Comparison of ENCODE assay signal across 2 cellular contexts in genomic region chr15:75367913-75368688, GRCh38.
TF ChIP-seq lines count a peak whose summit lies in the region.

MAN2C1 (minus strand) TSS chr15:75368607; CDS start chr15:75368583, 24 bp downstream.

TF ChIP-seq in IMR-90, 13 proteins besides CTCF, POLR2A, EP300 and RAD21:
- no peak for TF ChIP-seq RCOR1 (IDR thresholded peaks at IDR 0.05; ENCODE audit: insufficient replicate concordance, low read length)
- no peak for TF ChIP-seq NFE2L2 (IDR thresholded peaks at IDR 0.05; ENCODE audit: low read depth, low read length)
- peak; percentile 90; the same call in 1 of the 2 replicates for TF ChIP-seq CHD1 (IDR thresholded peaks at IDR 0.05; ENCODE audit: low read depth, low read length)
- TF ChIP-seq, protein P1, sequence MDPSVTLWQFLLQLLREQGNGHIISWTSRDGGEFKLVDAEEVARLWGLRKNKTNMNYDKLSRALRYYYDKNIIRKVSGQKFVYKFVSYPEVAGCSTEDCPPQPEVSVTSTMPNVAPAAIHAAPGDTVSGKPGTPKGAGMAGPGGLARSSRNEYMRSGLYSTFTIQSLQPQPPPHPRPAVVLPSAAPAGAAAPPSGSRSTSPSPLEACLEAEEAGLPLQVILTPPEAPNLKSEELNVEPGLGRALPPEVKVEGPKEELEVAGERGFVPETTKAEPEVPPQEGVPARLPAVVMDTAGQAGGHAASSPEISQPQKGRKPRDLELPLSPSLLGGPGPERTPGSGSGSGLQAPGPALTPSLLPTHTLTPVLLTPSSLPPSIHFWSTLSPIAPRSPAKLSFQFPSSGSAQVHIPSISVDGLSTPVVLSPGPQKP (IDR thresholded peaks at IDR 0.05; ENCODE audit: borderline replicate concordance, low read depth, low read length): no peak
- no peak for TF ChIP-seq MAFK (IDR thresholded peaks at IDR 0.05; ENCODE audit: low read depth, low read length)
- no peak for TF ChIP-seq CEBPB (IDR thresholded peaks at IDR 0.05; ENCODE audit: low read depth, low read length)
- no peak; the same call in 1 of the 2 replicates for TF ChIP-seq BHLHE40 (IDR thresholded peaks at IDR 0.05; ENCODE audit: low read depth, low read length)
- no peak; the same call in 1 of the 2 replicates for TF ChIP-seq FOS (IDR thresholded peaks at IDR 0.05; ENCODE audit: low read depth, low read length)
- peak; percentile 50 for TF ChIP-seq SMC3 (IDR thresholded peaks at IDR 0.05; ENCODE audit: low read depth, low read length)
- TF ChIP-seq MXI1 (IDR thresholded peaks at IDR 0.05; ENCODE audit: borderline replicate concordance, low read depth, low read length): peak; percentile 47
- TF ChIP-seq, protein P2, sequence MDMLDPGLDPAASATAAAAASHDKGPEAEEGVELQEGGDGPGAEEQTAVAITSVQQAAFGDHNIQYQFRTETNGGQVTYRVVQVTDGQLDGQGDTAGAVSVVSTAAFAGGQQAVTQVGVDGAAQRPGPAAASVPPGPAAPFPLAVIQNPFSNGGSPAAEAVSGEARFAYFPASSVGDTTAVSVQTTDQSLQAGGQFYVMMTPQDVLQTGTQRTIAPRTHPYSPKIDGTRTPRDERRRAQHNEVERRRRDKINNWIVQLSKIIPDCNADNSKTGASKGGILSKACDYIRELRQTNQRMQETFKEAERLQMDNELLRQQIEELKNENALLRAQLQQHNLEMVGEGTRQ (IDR thresholded peaks at IDR 0.05; ENCODE audit: low read depth, low read length): 0 out of 2 replicates have a peak, but pooled peaks have one; percentile 3
- TF ChIP-seq MAZ (IDR thresholded peaks at IDR 0.05; ENCODE audit: borderline replicate concordance, low read depth, low read length): peak; percentile 67; the same call in 1 of the 2 replicates
- no peak for TF ChIP-seq RFX5 (IDR thresholded peaks at IDR 0.05; ENCODE audit: low read depth, low read length)
TF ChIP-seq in IMR-90: peak in this region for 5.

TF ChIP-seq in endothelial cell of umbilical vein, 7 proteins besides CTCF, POLR2A, EP300 and RAD21:
- TF ChIP-seq FOS (IDR thresholded peaks at IDR 0.05; ENCODE audit: borderline replicate concordance, insufficient read depth, low read length): no peak
- TF ChIP-seq MAX (IDR thresholded peaks at IDR 0.05; ENCODE audit: insufficient read depth, insufficient read length): no peak
- TF ChIP-seq GATA2 (IDR thresholded peaks at IDR 0.05; ENCODE audit: insufficient read depth, insufficient read length, low read depth, low read length): no peak
- peak; percentile 87 for TF ChIP-seq POLR2AphosphoS5 (IDR thresholded peaks at IDR 0.05; ENCODE audit: insufficient read depth, low read depth, low read length)
- TF ChIP-seq EZH2 (IDR thresholded peaks at IDR 0.05; ENCODE audit: borderline replicate concordance, low read depth, low read length, severe bottlenecking): no peak
- no peak for TF ChIP-seq MYC (IDR thresholded peaks at IDR 0.05; ENCODE audit: low read depth, low read length)
- no peak for TF ChIP-seq JUN (IDR thresholded peaks at IDR 0.05; ENCODE audit: borderline replicate concordance, insufficient read depth, insufficient read length, low read depth)
